8 cellular contexts compared by ENCODE assay signal in genomic region chr10:112952282-112952991, GRCh38. TPM values are rescaled to one million over a fixed set of nuclear protein-coding genes. Genes with fewer than 3 reads are reported as not detected.
DNase-seq lines count a peak whose midpoint lies in the region; ATAC-seq and TF ChIP-seq lines count a peak whose summit lies in the region.

No MANE protein-coding gene starts in this region.

- H3K9me3 ChIP-seq in iPS-18a (ENCODE audit: control insufficient read depth, low read depth, low read length) = no peaks in the 10 kb centered on the region

- H3K27ac ChIP-seq in iPS-18a (ENCODE audit: low read length) = peak overlapping the region; percentile 92

- no peaks in the 10 kb centered on the region for H3K9me3 Mint-ChIP-seq in activated CD4-positive, alpha-beta T cell treated with anti-CD3 and anti-CD28 coated beads, Interleukin-2, amount 10 ng/mL, durations not matched to agents 24 days and 14 days
- H3K9me3 Mint-ChIP-seq in stimulated activated effector memory CD8-positive, alpha-beta T cell treated with anti-CD3 and anti-CD28 coated beads, Interleukin-12 subunit alpha, Interleukin-12 subunit beta, amount 100 ng/mL, for 72 hours = no peaks in the 10 kb centered on the region

- peak overlapping the region; percentile 98 for H3K4me3 ChIP-seq in iPS-18a (ENCODE audit: low read length)

- H3K27ac Mint-ChIP-seq in activated CD4-positive, alpha-beta T cell treated with anti-CD3 and anti-CD28 coated beads, Interleukin-2, amount 10 ng/mL, durations not matched to agents 24 days and 14 days = no peak overlapping the region
- peak overlapping the region; percentile 96 for H3K27ac Mint-ChIP-seq in stimulated activated effector memory CD8-positive, alpha-beta T cell treated with anti-CD3 and anti-CD28 coated beads, Interleukin-12 subunit alpha, Interleukin-12 subunit beta, amount 100 ng/mL, for 72 hours

- no peaks in the 10 kb centered on the region for H3K27me3 ChIP-seq in iPS-18a (ENCODE audit: control insufficient read depth, insufficient read depth, low read length)

- peak overlapping the region; percentile 95 for H3K9ac ChIP-seq in iPS-18a (ENCODE audit: low read length)

- H3K27me3 Mint-ChIP-seq in activated CD4-positive, alpha-beta T cell treated with anti-CD3 and anti-CD28 coated beads, Interleukin-2, amount 10 ng/mL, durations not matched to agents 24 days and 14 days = peaks cover 77% of the 10 kb centered on the region

- no peak for TF ChIP-seq CTCF in GM20000 (IDR thresholded peaks at IDR 0.05; ENCODE audit: extremely low read depth, missing control alignments)

- H3K36me3 Mint-ChIP-seq in activated CD4-positive, alpha-beta T cell treated with anti-CD3 and anti-CD28 coated beads, Interleukin-2, amount 10 ng/mL, durations not matched to agents 24 days and 14 days (ENCODE audit: low read depth) = peaks cover 3% of the 10 kb centered on the region
- H3K36me3 Mint-ChIP-seq in stimulated activated effector memory CD8-positive, alpha-beta T cell treated with anti-CD3 and anti-CD28 coated beads, Interleukin-12 subunit alpha, Interleukin-12 subunit beta, amount 100 ng/mL, for 72 hours = no peaks in the 10 kb centered on the region

- ATAC-seq in stimulated activated effector memory CD8-positive, alpha-beta T cell treated with anti-CD3 and anti-CD28 coated beads, Interleukin-12 subunit alpha, Interleukin-12 subunit beta, amount 100 ng/mL, for 72 hours = peak; percentile 58

- peaks cover 61% of the 10 kb centered on the region for H3K4me1 ChIP-seq in iPS-18a (ENCODE audit: control insufficient read depth, low read depth, low read length)

- no peak for DNase-seq in activated CD4-positive, alpha-beta T cell treated with anti-CD3 and anti-CD28 coated beads, Interleukin-2, amount 10 ng/mL, durations not matched to agents 24 days and 14 days
- no peak for DNase-seq in activated CD4-positive, alpha-beta T cell treated with anti-CD3 and anti-CD28 coated beads, Interleukin-2, amount 50 U/mL, for 4 hours
- peak; percentile 40 for DNase-seq in amniotic epithelial cell (ENCODE audit: low read depth)
- DNase-seq in stimulated activated effector memory CD8-positive, alpha-beta T cell treated with anti-CD3 and anti-CD28 coated beads, Interleukin-12 subunit alpha, Interleukin-12 subunit beta, amount 100 ng/mL, for 72 hours (ENCODE audit: low spot score in 2 of 2) = no peak
- DNase-seq in GM20000 (ENCODE audit: low spot score) = no peak
- DNase-seq in stimulated activated CD4-positive, alpha-beta T cell treated with anti-CD3 and anti-CD28 coated beads, Interleukin-4, amount 100 ng/mL, for 4 hours = no peak
- DNase-seq in activated effector memory CD4-positive, alpha-beta T cell treated with anti-CD3 and anti-CD28 coated beads, Interleukin-2, amount 50 U/mL, for 16 hours = no peak

- peak overlapping the region; percentile 92 for H3K4me3 Mint-ChIP-seq in activated CD4-positive, alpha-beta T cell treated with anti-CD3 and anti-CD28 coated beads, Interleukin-2, amount 10 ng/mL, durations not matched to agents 24 days and 14 days
- H3K4me3 Mint-ChIP-seq in stimulated activated effector memory CD8-positive, alpha-beta T cell treated with anti-CD3 and anti-CD28 coated beads, Interleukin-12 subunit alpha, Interleukin-12 subunit beta, amount 100 ng/mL, for 72 hours = peak overlapping the region; percentile 94

- peaks cover 14% of the 10 kb centered on the region for H3K4me1 Mint-ChIP-seq in activated CD4-positive, alpha-beta T cell treated with anti-CD3 and anti-CD28 coated beads, Interleukin-2, amount 10 ng/mL, durations not matched to agents 24 days and 14 days
- H3K4me1 Mint-ChIP-seq in stimulated activated effector memory CD8-positive, alpha-beta T cell treated with anti-CD3 and anti-CD28 coated beads, Interleukin-12 subunit alpha, Interleukin-12 subunit beta, amount 100 ng/mL, for 72 hours = peaks cover 43% of the 10 kb centered on the region

- peaks cover 7% of the 10 kb centered on the region for H3K36me3 ChIP-seq in iPS-18a (ENCODE audit: control insufficient read depth, low read depth, low read length)

- intact Hi-C loops in activated CD4-positive, alpha-beta T cell treated with anti-CD3 and anti-CD28 coated beads, Interleukin-2, amount 10 ng/mL, durations not matched to agents 24 days and 14 days (cut with micrococcal nuclease) = no loop called here

RNA-seq across cellular contexts. Expression of gene TCF7L2, which starts 2.4 kb away (rescaled TPM):
- 0.21 and 0.43 TPM in 2 replicates for total RNA-seq in activated CD4-positive, alpha-beta T cell treated with anti-CD3 and anti-CD28 coated beads, Interleukin-2, amount 10 ng/mL, durations not matched to agents 24 days and 14 days
